Comparison of ENCODE assay signal across 22 cellular contexts in genomic region chr2:156562136-156562535, GRCh38.
DNase-seq lines count a peak whose midpoint lies in the region; ATAC-seq, FAIRE-seq and TF ChIP-seq lines count a peak whose summit lies in the region.
"Had no signal": no experiment of that assay in that cellular context is flagged by ENCODE, and none has a peak within 500 bp of the region (broad histone marks: within the 10 kb centered on the region; RNA-seq: fewer than 3 reads in every experiment).

No MANE protein-coding gene starts in this region.

- H3K18ac ChIP-seq in H9 (ENCODE audit: insufficient read length, low read depth, low read length), result no peak overlapping the region

- no peak overlapping the region for H3K9ac ChIP-seq in H9 (ENCODE audit: extremely low read depth, insufficient read length, low read length)
- H3K9ac ChIP-seq: GM23248 had no signal

- peaks cover 2% of the 10 kb centered on the region for H3K4me1 ChIP-seq in H9 (ENCODE audit: insufficient read depth, low read length)

- H3K9me3 Mint-ChIP-seq in H9, result no peaks in the 10 kb centered on the region
- peaks cover 6% of the 10 kb centered on the region for H3K9me3 Mint-ChIP-seq in activated CD4-positive, alpha-beta T cell treated with anti-CD3 and anti-CD28 coated beads, Interleukin-2, amount 10 ng/mL, durations not matched to agents 24 days and 14 days
- H3K9me3 Mint-ChIP-seq: activated T-helper 2 cell treated with anti-CD3 and anti-CD28 coated beads, Interferon-gamma antibody, Interleukin-2, Interleukin-4, amounts not matched to agents 10 μg/mL and 5 μg/mL and 100 μg/mL, durations not matched to agents 14 hours and 24 hours and 36 hours had no signal

- FAIRE-seq in islet of Langerhans (lab: Jason Lieb, UNC), result peak; percentile 60
- no peak for FAIRE-seq in D721Med (lab: Jason Lieb, UNC)
- FAIRE-seq: GM12891 had no signal

- no CpG with 5 or more reads among the region's 1 CpG for WGBS in H9 (ENCODE audit: extremely low coverage, insufficient read length, low lambda C conversion rate)

- no peaks in the 10 kb centered on the region for H3K79me1 ChIP-seq in H9 (ENCODE audit: insufficient read depth, low read depth, low read length, poor library complexity, severe bottlenecking)

- H3K56ac ChIP-seq in H9 (ENCODE audit: insufficient read length, low read depth, low read length), result no peak overlapping the region

- no peak overlapping the region for H3K4ac ChIP-seq in H9 (ENCODE audit: low read depth, low read length)

- no peak overlapping the region for H4K91ac ChIP-seq in H9 (ENCODE audit: insufficient read length, low read depth, low read length)

- intact Hi-C loops in activated CD4-positive, alpha-beta T cell treated with anti-CD3 and anti-CD28 coated beads, Interleukin-2, amount 10 ng/mL, durations not matched to agents 24 days and 14 days (cut with micrococcal nuclease), result no loop called here

- no peak overlapping the region for H3K27ac ChIP-seq in H9 (ENCODE audit: insufficient read length, low read depth, low read length)
- H3K27ac ChIP-seq: GM23248, thoracic aorta had no signal

- H2BK5ac ChIP-seq in H9 (ENCODE audit: insufficient read length, low read length), result no peak overlapping the region

- no peaks in the 10 kb centered on the region for H3K27me3 ChIP-seq in H9 (ENCODE audit: insufficient read depth, low read length)

- H2BK15ac ChIP-seq in H9 (ENCODE audit: low read depth, low read length), result no peak overlapping the region

- no peak for ATAC-seq in HG03095 (IDR thresholded peaks at IDR 0.05; ENCODE audit: unreplicated experiment)
- ATAC-seq in GM19351 (IDR thresholded peaks at IDR 0.05; ENCODE audit: unreplicated experiment), result no peak
- ATAC-seq: activated CD8-positive, alpha-beta memory T cell treated with anti-CD3 and anti-CD28 coated beads, Interleukin-2, amount 10 ng/mL, durations not matched to agents 7 days and 5 days had no signal

- no peak overlapping the region for H2BK120ac ChIP-seq in H9 (ENCODE audit: low read depth, low read length, poor library complexity, severe bottlenecking)

- H4K5ac ChIP-seq in H9 (ENCODE audit: insufficient read length, low read depth, low read length), result no peak overlapping the region

- no peak overlapping the region for H2BK20ac ChIP-seq in H9 (ENCODE audit: low read depth, low read length, poor library complexity, severe bottlenecking)

- TF ChIP-seq CTCF in H9 (conservative IDR thresholded peaks at IDR 0.05) (no peak), D721Med (IDR thresholded peaks at IDR 0.05; ENCODE audit: insufficient read depth, missing control alignments) (no peak)

- H3K23me2 ChIP-seq in H9 (ENCODE audit: insufficient read length, low read depth, low read length, poor library complexity, severe bottlenecking), result no peaks in the 10 kb centered on the region

- H3K4me1 Mint-ChIP-seq in H9, result peaks cover 14 to 15% of the 10 kb centered on the region in 2 experiments
- H3K4me1 Mint-ChIP-seq in activated CD4-positive, alpha-beta T cell treated with anti-CD3 and anti-CD28 coated beads, Interleukin-2, amount 10 ng/mL, durations not matched to agents 24 days and 14 days, result peaks cover 3% of the 10 kb centered on the region

- no peak overlapping the region for H3K14ac ChIP-seq in H9 (ENCODE audit: insufficient read depth, low read length)

- no peak overlapping the region for H2BK12ac ChIP-seq in H9 (ENCODE audit: insufficient read length, low read depth, low read length)

- no peaks in the 10 kb centered on the region for H3K27me3 Mint-ChIP-seq in H9 (ENCODE audit: low read depth)
- no peaks in the 10 kb centered on the region for H3K27me3 Mint-ChIP-seq in activated CD4-positive, alpha-beta T cell treated with anti-CD3 and anti-CD28 coated beads, Interleukin-2, amount 10 ng/mL, durations not matched to agents 24 days and 14 days
- H3K27me3 Mint-ChIP-seq: activated CD8-positive, alpha-beta memory T cell treated with anti-CD3 and anti-CD28 coated beads, Interleukin-2, amount 10 ng/mL, durations not matched to agents 7 days and 5 days had no signal

- DNase-seq in H9 (no peak), NCI-H2029 (lab: John Stamatoyannopoulos, UW) (peak; percentile 67), NCI-H774 (lab: John Stamatoyannopoulos, UW) (peak; percentile 32), D721Med (ENCODE audit: insufficient read length, low spot score) (no peak)
- DNase-seq in activated CD4-positive, alpha-beta T cell treated with anti-CD3 and anti-CD28 coated beads, Interleukin-2, amount 10 ng/mL, durations not matched to agents 24 days and 14 days, result no peak
- DNase-seq: activated CD4-positive, alpha-beta T cell treated with anti-CD3 and anti-CD28 coated beads for 1 hour; activated CD8-positive, alpha-beta memory T cell treated with anti-CD3 and anti-CD28 coated beads, Interleukin-2, amount 10 ng/mL, durations not matched to agents 7 days and 5 days; caudate nucleus; effector memory CD4-positive, alpha-beta T cell; GDM1; GM23248; islet precursor cell; Kasumi-1; mesenchymal stem cell; NCI-H187; T-helper 2 cell had no signal

- H3K9me3 ChIP-seq in H9 (ENCODE audit: control insufficient read depth, low read depth, low read length), result no peaks in the 10 kb centered on the region
- H3K9me3 ChIP-seq: thoracic aorta had no signal

- H4K20me1 ChIP-seq in H9 (ENCODE audit: control insufficient read depth, insufficient read depth, insufficient read length), result no peaks in the 10 kb centered on the region

- no peak overlapping the region for H2AFZ ChIP-seq in H9 (ENCODE audit: low read length)
- H2AFZ ChIP-seq: GM23248 had no signal

- no peaks in the 10 kb centered on the region for H3K79me2 ChIP-seq in H9 (ENCODE audit: insufficient read depth, low read length)

- no peak overlapping the region for H3K4me3 Mint-ChIP-seq in H9
- H3K4me3 Mint-ChIP-seq in activated CD4-positive, alpha-beta T cell treated with anti-CD3 and anti-CD28 coated beads, Interleukin-2, amount 10 ng/mL, durations not matched to agents 24 days and 14 days, result no peak overlapping the region
- H3K4me3 Mint-ChIP-seq: activated CD8-positive, alpha-beta memory T cell treated with anti-CD3 and anti-CD28 coated beads, Interleukin-2, amount 10 ng/mL, durations not matched to agents 7 days and 5 days had no signal

- no peak overlapping the region for H3K23ac ChIP-seq in H9 (ENCODE audit: insufficient read length, low read depth, low read length)

- peaks cover 4 to 14% (median 11%) of the 10 kb centered on the region in 3 experiments; a peak in 6 of 7 replicates for H3K36me3 Mint-ChIP-seq in H9 (ENCODE audit: insufficient read depth in 1 of 3, low read depth in 3 of 3)
- H3K36me3 Mint-ChIP-seq in activated CD4-positive, alpha-beta T cell treated with anti-CD3 and anti-CD28 coated beads, Interleukin-2, amount 10 ng/mL, durations not matched to agents 24 days and 14 days (ENCODE audit: low read depth), result peaks cover 19% of the 10 kb centered on the region

- H4K8ac ChIP-seq in H9 (replicated peaks; ENCODE audit: insufficient read length, low read depth, low read length), result no peak overlapping the region

- H3K4me2 ChIP-seq in H9 (ENCODE audit: insufficient read depth, insufficient read length, low read length), result no peak overlapping the region

- no peak overlapping the region for H3T11ph ChIP-seq in H9 (ENCODE audit: low read length)

- H3K27ac Mint-ChIP-seq in H9, result peak overlapping the region; percentile 18 to 46 (median 31); a peak in 3 of 7 replicates
- no peak overlapping the region for H3K27ac Mint-ChIP-seq in activated CD4-positive, alpha-beta T cell treated with anti-CD3 and anti-CD28 coated beads, Interleukin-2, amount 10 ng/mL, durations not matched to agents 24 days and 14 days
- H3K27ac Mint-ChIP-seq: activated CD8-positive, alpha-beta memory T cell treated with anti-CD3 and anti-CD28 coated beads, Interleukin-2, amount 10 ng/mL, durations not matched to agents 7 days and 5 days; activated T-helper 2 cell treated with anti-CD3 and anti-CD28 coated beads, Interferon-gamma antibody, Interleukin-2, Interleukin-4, amounts not matched to agents 10 μg/mL and 5 μg/mL and 100 μg/mL, durations not matched to agents 14 hours and 24 hours and 36 hours had no signal

- H2AK5ac ChIP-seq in H9 (ENCODE audit: insufficient read length, low read length), result no peak overlapping the region

Comparison
In these comparisons a context has a peak if more than half of its experiments do, and no peak if none do; other contexts are left out.
1. DNase-seq: peak in NCI-H2029 (single experiment) and NCI-H774 (single experiment); none in H9 (single experiment), activated CD4-positive, alpha-beta T cell treated with anti-CD3 and anti-CD28 coated beads, Interleukin-2, amount 10 ng/mL, durations not matched to agents 24 days and 14 days (single experiment) and D721Med (single experiment).